Comparison of ENCODE assay signal across 10 cellular contexts in the genomic region with DNA sequence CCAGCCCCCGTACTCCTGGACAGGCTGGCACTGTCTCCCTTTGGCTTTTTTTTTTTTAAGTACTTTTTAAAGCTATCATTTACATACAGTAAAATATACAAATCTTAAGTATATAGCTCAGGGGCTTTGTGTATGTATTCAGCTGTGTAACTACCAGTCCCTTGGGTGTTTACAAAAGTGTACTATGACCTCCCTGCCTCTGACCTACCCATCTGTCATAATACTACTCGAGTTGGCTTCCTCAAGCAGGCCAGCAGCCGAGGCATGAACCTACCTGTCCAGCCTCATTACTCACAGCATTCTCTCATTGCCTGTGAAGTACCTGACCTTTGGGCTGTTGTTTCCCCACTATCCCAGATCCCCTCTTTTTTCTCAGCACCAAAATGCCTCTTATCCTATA. TPM values are rescaled to one million over a fixed set of nuclear protein-coding genes. Genes with fewer than 3 reads are reported as not detected.
DNase-seq lines count a peak whose midpoint lies in the region; TF ChIP-seq lines count a peak whose summit lies in the region.
"Had no signal": no experiment of that assay in that cellular context is flagged by ENCODE, and none has a peak within 500 bp of the region (broad histone marks: within the 10 kb centered on the region; RNA-seq: fewer than 3 reads in every experiment).

No MANE protein-coding gene starts in this region.

- H3K27ac ChIP-seq in PC-9 (peak overlapping the region; percentile 97), stomach (peak overlapping the region; percentile 82 to 95 (median 89))

- TF ChIP-seq CTCF in PC-9 (conservative IDR thresholded peaks at IDR 0.05) (no peak), stomach (IDR thresholded peaks at IDR 0.05) (no peak)

- no peaks in the 10 kb centered on the region for H4K20me1 ChIP-seq in PC-9 (ENCODE audit: insufficient read depth)

- DNase-seq in DMS 273 (lab: John Stamatoyannopoulos, UW; ENCODE audit: unreplicated experiment) (peak; percentile 47), DMS 273 treated with DMSO at 0.1 percent for 48 hours (lab: John Stamatoyannopoulos, UW) (no peak), PC-9 (peak in 1 of 2 experiments; percentile 93), germinal center (ENCODE audit: low spot score) (peak; percentile 28), stomach (peak; percentile 56), AG20443 (ENCODE audit: low spot score) (no peak), nucleus accumbens (lab: John Stamatoyannopoulos, UW) (no peak), islet precursor cell (no peak)
- DNase-seq: 8988T; activated effector memory CD4-positive, alpha-beta T cell treated with Interleukin-2 at 50 U/mL for 16 hours had no signal

- TF ChIP-seq POLR2A in stomach (IDR thresholded peaks at IDR 0.05), result no peak

- H3K27me3 ChIP-seq in PC-9 (ENCODE audit: insufficient read depth, low read depth) (no peaks in the 10 kb centered on the region), stomach (no peaks in the 10 kb centered on the region)

- peaks cover 58% of the 10 kb centered on the region for H3F3A ChIP-seq in PC-9 (ENCODE audit: insufficient read depth, low read depth)

- H3K9me2 ChIP-seq in PC-9 (ENCODE audit: insufficient read depth), result no peaks in the 10 kb centered on the region

- H3K9me3 ChIP-seq in PC-9 (ENCODE audit: insufficient read depth, low read depth), result no peaks in the 10 kb centered on the region
- no peaks in the 10 kb centered on the region for H3K9me3 ChIP-seq in stomach

- H3K4me3 ChIP-seq in PC-9, result 0 out of 2 replicates have a peak overlapping the region, but pooled peaks have one; percentile 11
- no peak overlapping the region for H3K4me3 ChIP-seq in stomach

- peak overlapping the region; percentile 74 for H3K4me2 ChIP-seq in PC-9

- WGBS in stomach, 5 donors, result 28 to 43% (median 34%) methylated on average over 3 of the region's 3 CpGs

- BruUV-seq in PC-9 (replicated peaks; lab: Mats Ljungman, UMichigan), result no TSS peak

- peaks cover 44% of the 10 kb centered on the region for H3K36me3 ChIP-seq in PC-9 (ENCODE audit: low read depth)
- H3K36me3 ChIP-seq in stomach, result peaks cover 18 to 86% (median 69%) of the 10 kb centered on the region in 4 donors

- H3K4me1 ChIP-seq in PC-9 (replicated peaks; ENCODE audit: insufficient read depth), result peaks cover 75% of the 10 kb centered on the region
- H3K4me1 ChIP-seq in stomach, result peaks cover 64 to 95% (median 79%) of the 10 kb centered on the region in 4 donors

- POLR2A ChIA-PET in PC-9 (lab: Charles Lee; ENCODE audit: unreplicated experiment), result interaction anchor here (0.8 kb wide), 1 partner anchor 33 kb away, joined by 3 read pairs; the partner anchor contains the start of gene ABHD2

- intact Hi-C loops in PC-9 (cut with micrococcal nuclease; ENCODE audit: unreplicated experiment) (loop anchor here (2.0 to 5.0 kb wide), 2 partner anchors 21 to 46 kb away; no protein-coding TSS in a partner anchor), stomach (cut with DNase I; ENCODE audit: low total_unique reads) (no loop called here)

- CTCF ChIA-PET in PC-9 (lab: Charles Lee), result interaction anchor here (1.1 kb wide), 1 partner anchor 33 kb away, joined by 4 read pairs; the partner anchor contains the start of gene ABHD2

- peaks cover 59% of the 10 kb centered on the region for H3K79me2 ChIP-seq in PC-9 (ENCODE audit: low read depth)

- TF ChIP-seq EP300 in stomach (IDR thresholded peaks at IDR 0.05), result no peak

- H2AFZ ChIP-seq in PC-9, result no peak overlapping the region

RNA-seq across cellular contexts. Expression of gene ABHD2, which starts 33.2 kb away (rescaled TPM):
- 86.8 and 148 TPM in 2 replicates for total RNA-seq in PC-9 (2021)
- total RNA-seq in stomach, result 100 to 1,000 TPM in 4 of 5 donors, 10 to 100 TPM in 1; 16.5 to 192 (median 148) TPM
- 10 to 100 TPM in 1 of 3 donors, 1 to 10 TPM in 2; 5.1 to 16.9 (median 8.9) TPM for polyA plus RNA-seq in stomach

Comparison
In these comparisons a context has a peak if more than half of its experiments do, and no peak if none do; other contexts are left out.
1. DNase-seq: peak in DMS 273 (single experiment), germinal center (single experiment) and stomach (single experiment); none in DMS 273 treated with DMSO at 0.1 percent for 48 hours (single experiment), AG20443 (single experiment), nucleus accumbens (0 of 56) and islet precursor cell (single experiment).